ENCODE assay signal across 8 cellular contexts in the genomic region with DNA sequence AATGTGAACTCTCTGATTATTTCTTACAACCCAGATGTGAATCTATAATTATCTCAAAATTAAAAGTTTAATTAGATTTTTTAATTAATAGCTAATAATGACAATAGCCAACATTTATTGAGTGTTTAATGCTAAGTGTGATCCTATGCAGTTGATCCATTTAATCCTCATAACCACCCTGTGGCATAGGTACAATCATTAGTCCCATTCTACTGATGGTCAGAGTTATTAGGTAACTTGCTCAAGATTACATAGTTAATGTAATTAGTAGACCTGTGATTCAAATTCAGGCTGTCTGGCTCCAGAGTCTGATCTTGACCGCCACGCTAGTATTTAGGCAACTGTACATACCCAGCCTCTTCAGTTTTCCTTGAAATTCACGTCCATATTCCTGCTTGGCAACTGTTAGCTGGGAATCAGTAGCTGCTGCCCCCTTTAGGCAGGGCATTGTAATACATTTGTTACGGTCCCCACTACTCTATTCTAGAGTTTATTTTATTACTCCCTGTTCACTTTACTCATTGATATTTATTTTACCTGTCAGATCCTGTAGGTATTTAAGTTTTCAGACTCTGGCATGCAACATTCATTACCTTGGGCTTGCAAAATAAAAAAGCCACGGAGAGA. TPM values are rescaled to one million over a fixed set of nuclear protein-coding genes. Genes with fewer than 3 reads are reported as not detected.
A peak's percentile ranks its signal among the peaks of the same experiment; 100 is the strongest.
DNase-seq lines count a peak whose midpoint lies in the region; ATAC-seq, FAIRE-seq and TF ChIP-seq lines count a peak whose summit lies in the region.

No MANE protein-coding gene starts in this region.

- TF ChIP-seq CTCF in AG09319 (IDR thresholded peaks at IDR 0.05; ENCODE audit: low read depth, low read length), result peak; percentile 51

- TF ChIP-seq POLR2A in GM12892 (IDR thresholded peaks at IDR 0.05; ENCODE audit: low read depth, low read length), result no peak

- ATAC-seq in HG03095 (IDR thresholded peaks at IDR 0.05; ENCODE audit: unreplicated experiment) (no peak), HG03159 (IDR thresholded peaks at IDR 0.05; ENCODE audit: unreplicated experiment) (no peak)

- FAIRE-seq in GM12892 (lab: Jason Lieb, UNC), result peak; percentile 9
- FAIRE-seq in RCC 7860 (lab: Jason Lieb, UNC), result no peak

- DNase-seq in AG09319 (ENCODE audit: extremely low read depth, low read depth) (no peak), GM12892 (ENCODE audit: insufficient read length) (no peak), RCC 7860 (ENCODE audit: low spot score) (peak; percentile 32), hepatic stellate cell (ENCODE audit: low spot score) (peak; percentile 46)
- no peak for DNase-seq in activated CD4-positive, alpha-beta T cell treated with anti-CD3 and anti-CD28 coated beads for 4 hours
- no peak for DNase-seq in stimulated activated CD4-positive, alpha-beta T cell treated with anti-CD3 and anti-CD28 coated beads, Interleukin-4, amount 100 ng/mL, for 24 hours

RNA-seq across cellular contexts. Expression of a gene that starts 20.6 kb away (rescaled TPM):
- 24.1 TPM for polyA plus RNA-seq in GM12892 (2012; ENCODE audit: missing spikeins)

RNA-seq across cellular contexts. Expression of a gene that starts 51.1 kb away (rescaled TPM):
- 35.2 TPM for polyA plus RNA-seq in GM12892 (2012; ENCODE audit: missing spikeins)

Comparison
In these comparisons a context has a peak if more than half of its experiments do, and no peak if none do; other contexts are left out.
1. DNase-seq: peak in RCC 7860 (single experiment) and hepatic stellate cell (single experiment); none in AG09319 (single experiment), GM12892 (single experiment), activated CD4-positive, alpha-beta T cell treated with anti-CD3 and anti-CD28 coated beads for 4 hours (0 of 2) and stimulated activated CD4-positive, alpha-beta T cell treated with anti-CD3 and anti-CD28 coated beads, Interleukin-4, amount 100 ng/mL, for 24 hours (single experiment).